In the genomic region with DNA sequence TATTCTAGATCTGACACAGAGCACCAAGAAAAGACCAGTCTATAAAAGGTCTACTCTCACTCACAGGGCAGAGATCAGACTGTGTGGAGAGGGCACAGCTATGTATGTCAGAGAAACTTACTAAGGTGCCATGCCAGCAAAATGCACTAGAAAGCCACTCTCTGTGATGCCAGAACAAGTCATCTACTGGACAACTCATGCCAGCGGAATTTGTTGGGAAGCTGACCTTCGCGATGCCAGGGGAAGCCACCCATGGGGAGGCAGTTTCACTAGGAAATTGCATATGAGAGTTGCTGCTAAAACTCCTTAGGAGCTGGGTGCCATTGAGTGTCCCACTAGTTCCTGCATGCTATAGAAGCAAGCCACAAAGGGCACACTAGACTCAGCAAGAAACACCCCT, we compare ENCODE assay signal across 1 cellular context.
TF ChIP-seq lines count a peak whose summit lies in the region.

No MANE protein-coding gene starts in this region.

TF ChIP-seq in HepG2, 621 proteins besides CTCF, POLR2A, EP300 and RAD21:
- no peak for TF ChIP-seq RORA (CRISPR knock-in tag; IDR thresholded peaks at IDR 0.05)
- TF ChIP-seq, protein P1, sequence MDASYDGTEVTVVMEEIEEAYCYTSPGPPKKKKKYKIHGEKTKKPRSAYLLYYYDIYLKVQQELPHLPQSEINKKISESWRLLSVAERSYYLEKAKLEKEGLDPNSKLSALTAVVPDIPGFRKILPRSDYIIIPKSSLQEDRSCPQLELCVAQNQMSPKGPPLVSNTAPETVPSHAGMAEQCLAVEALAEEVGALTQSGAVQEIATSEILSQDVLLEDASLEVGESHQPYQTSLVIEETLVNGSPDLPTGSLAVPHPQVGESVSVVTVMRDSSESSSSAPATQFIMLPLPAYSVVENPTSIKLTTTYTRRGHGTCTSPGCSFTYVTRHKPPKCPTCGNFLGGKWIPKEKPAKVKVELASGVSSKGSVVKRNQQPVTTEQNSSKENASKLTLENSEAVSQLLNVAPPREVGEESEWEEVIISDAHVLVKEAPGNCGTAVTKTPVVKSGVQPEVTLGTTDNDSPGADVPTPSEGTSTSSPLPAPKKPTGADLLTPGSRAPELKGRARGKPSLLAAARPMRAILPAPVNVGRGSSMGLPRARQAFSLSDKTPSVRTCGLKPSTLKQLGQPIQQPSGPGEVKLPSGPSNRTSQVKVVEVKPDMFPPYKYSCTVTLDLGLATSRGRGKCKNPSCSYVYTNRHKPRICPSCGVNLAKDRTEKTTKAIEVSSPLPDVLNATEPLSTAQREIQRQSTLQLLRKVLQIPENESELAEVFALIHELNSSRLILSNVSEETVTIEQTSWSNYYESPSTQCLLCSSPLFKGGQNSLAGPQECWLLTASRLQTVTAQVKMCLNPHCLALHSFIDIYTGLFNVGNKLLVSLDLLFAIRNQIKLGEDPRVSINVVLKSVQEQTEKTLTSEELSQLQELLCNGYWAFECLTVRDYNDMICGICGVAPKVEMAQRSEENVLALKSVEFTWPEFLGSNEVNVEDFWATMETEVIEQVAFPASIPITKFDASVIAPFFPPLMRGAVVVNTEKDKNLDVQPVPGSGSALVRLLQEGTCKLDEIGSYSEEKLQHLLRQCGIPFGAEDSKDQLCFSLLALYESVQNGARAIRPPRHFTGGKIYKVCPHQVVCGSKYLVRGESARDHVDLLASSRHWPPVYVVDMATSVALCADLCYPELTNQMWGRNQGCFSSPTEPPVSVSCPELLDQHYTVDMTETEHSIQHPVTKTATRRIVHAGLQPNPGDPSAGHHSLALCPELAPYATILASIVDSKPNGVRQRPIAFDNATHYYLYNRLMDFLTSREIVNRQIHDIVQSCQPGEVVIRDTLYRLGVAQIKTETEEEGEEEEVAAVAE (CRISPR knock-in tag; IDR thresholded peaks at IDR 0.05; ENCODE audit: borderline replicate concordance) = no peak
TF ChIP-seq in HepG2: peak in this region for 0.
